In genomic region chr9:73157811-73158210, GRCh38 we compare ENCODE assay signal across 13 cellular contexts. TPM values are rescaled to one million over a fixed set of nuclear protein-coding genes. Genes with fewer than 3 reads are reported as not detected.
DNase-seq lines count a peak whose midpoint lies in the region; ATAC-seq and TF ChIP-seq lines count a peak whose summit lies in the region.
"Had no signal": no experiment of that assay in that cellular context is flagged by ENCODE, and none has a peak within 500 bp of the region (broad histone marks: within the 10 kb centered on the region; RNA-seq: fewer than 3 reads in every experiment).

No MANE protein-coding gene starts in this region.

- peak overlapping the region; percentile 58 to 64 for H3K27ac Mint-ChIP-seq in activated naive CD4-positive, alpha-beta T cell treated with anti-CD3 and anti-CD28 coated beads, Interleukin-2, amount 50 U/mL, for 72 hours
- H3K27ac Mint-ChIP-seq in naive thymus-derived CD4-positive, alpha-beta T cell, result peak overlapping the region; percentile 3 to 76 (median 58)
- no peak overlapping the region for H3K27ac Mint-ChIP-seq in endodermal cell

- ATAC-seq in activated naive CD4-positive, alpha-beta T cell treated with anti-CD3 and anti-CD28 coated beads, Interleukin-2, amount 50 U/mL, for 72 hours, result peak in 1 of 2 donors; percentile 28
- ATAC-seq in naive thymus-derived CD4-positive, alpha-beta T cell, result no peak
- ATAC-seq: gastroesophageal sphincter had no signal

- H3K27ac ChIP-seq in GM23248 (peak overlapping the region; percentile 34), endodermal cell (ENCODE audit: low read depth, low read length) (no peak overlapping the region)
- peak overlapping the region; percentile 2 for H3K27ac ChIP-seq in naive thymus-derived CD4-positive, alpha-beta T cell (ENCODE audit: low read depth, low read length)
- H3K27ac ChIP-seq: colonic mucosa had no signal

- H3K4me2 ChIP-seq in GM23248 (ENCODE audit: unreplicated experiment), result peak overlapping the region; percentile 89

- H3K9me3 ChIP-seq in GM23248 (ENCODE audit: low read depth) (no peaks in the 10 kb centered on the region), endodermal cell (ENCODE audit: control insufficient read depth, low read length) (no peaks in the 10 kb centered on the region)
- H3K9me3 ChIP-seq in naive thymus-derived CD4-positive, alpha-beta T cell (ENCODE audit: control insufficient read depth in 2 of 3, low read length in 3 of 3), result no peaks in the 10 kb centered on the region
- H3K9me3 ChIP-seq: colonic mucosa, gastroesophageal sphincter, spleen had no signal

- H3K36me3 Mint-ChIP-seq in activated naive CD4-positive, alpha-beta T cell treated with anti-CD3 and anti-CD28 coated beads, Interleukin-2, amount 50 U/mL, for 72 hours, result peaks cover 5 to 26% of the 10 kb centered on the region in 2 donors
- H3K36me3 Mint-ChIP-seq in naive thymus-derived CD4-positive, alpha-beta T cell, result peaks cover 0 to 55% (median 39%) of the 10 kb centered on the region in 5 donors
- H3K36me3 Mint-ChIP-seq in endodermal cell (ENCODE audit: low read depth), result no peaks in the 10 kb centered on the region

- H3K9me3 Mint-ChIP-seq in activated naive CD4-positive, alpha-beta T cell treated with anti-CD3 and anti-CD28 coated beads, Interleukin-2, amount 50 U/mL, for 72 hours, result no peaks in the 10 kb centered on the region
- H3K9me3 Mint-ChIP-seq in naive thymus-derived CD4-positive, alpha-beta T cell, result peaks cover 0 to 2% (median 0%) of the 10 kb centered on the region in 11 donors
- no peaks in the 10 kb centered on the region for H3K9me3 Mint-ChIP-seq in endodermal cell

- peak overlapping the region in 9 of 10 donors; percentile 38 to 84 (median 61) for H3K4me3 Mint-ChIP-seq in naive thymus-derived CD4-positive, alpha-beta T cell
- no peak overlapping the region for H3K4me3 Mint-ChIP-seq in endodermal cell

- in situ Hi-C loops in GM23248 (cut with MboI), result no loop called here

- peaks cover 39 to 84% (median 71%) of the 10 kb centered on the region in 7 donors for H3K4me1 Mint-ChIP-seq in naive thymus-derived CD4-positive, alpha-beta T cell
- H3K4me1 Mint-ChIP-seq in endodermal cell, result peaks cover 4% of the 10 kb centered on the region

- no peak for TF ChIP-seq POLR2A in lower leg skin (IDR thresholded peaks at IDR 0.05)

- peaks cover 74% of the 10 kb centered on the region for H3F3A ChIP-seq in GM23248 (ENCODE audit: insufficient read depth)

- 20 to 38% methylated on average over 2 of the region's 2 CpGs for WGBS in GM23248 (ENCODE audit: low coverage in 1 of 2, low lambda C conversion rate in 2 of 2, missing lambda C conversion rate in 2 of 2), 2 experiments
- 86 to 100% methylated on average over 1 to 2 of the region's 2 CpGs for WGBS in endodermal cell (ENCODE audit: insufficient coverage in 1 of 2, insufficient read length in 1 of 2), 2 experiments
- 44 to 50% methylated on average over 2 of the region's 2 CpGs for WGBS in lower leg skin, 2 donors

- TF ChIP-seq CTCF in AG10803 (conservative IDR thresholded peaks at IDR 0.05; ENCODE audit: low read length) (no peak), GM10266 (IDR thresholded peaks at IDR 0.05; ENCODE audit: control insufficient read depth, insufficient read depth, low read depth, missing control alignments) (no peak), endodermal cell (conservative IDR thresholded peaks at IDR 0.05) (no peak), lower leg skin (IDR thresholded peaks at IDR 0.05) (no peak)

- DNase-seq in AG10803 (ENCODE audit: low read depth) (peak; percentile 37), GM23248 (peak; percentile 53), GM10266 (ENCODE audit: extremely low spot score) (no peak), endodermal cell (no peak), lower leg skin (ENCODE audit: low spot score in 2 of 2) (no peak)
- no peak for DNase-seq in activated naive CD4-positive, alpha-beta T cell treated with anti-CD3 and anti-CD28 coated beads, Interleukin-2, amount 50 U/mL, for 72 hours (ENCODE audit: low spot score in 2 of 2)
- no peak for DNase-seq in naive thymus-derived CD4-positive, alpha-beta T cell
- DNase-seq in stimulated activated naive CD4-positive, alpha-beta T cell treated with Interleukin-2 at 50 U/mL for 16 hours (lab: John Stamatoyannopoulos, UW), result no peak
- DNase-seq: activated gamma-delta T cell, colonic mucosa, MV-4-11, spleen had no signal

- intact Hi-C loops in naive thymus-derived CD4-positive, alpha-beta T cell (cut with micrococcal nuclease), result loop anchor here (1.0 to 10.0 kb wide), 9 partner anchors 9 to 1927 kb away; partner anchors contain the start of genes CARNMT1 (in 2 of the 2), C9orf40 (in 1 of the 2), CEMIP2 (in 1 of the 2) and NMRK1 (in 1 of the 2)
- intact Hi-C loops in lower leg skin (cut with DNase I; ENCODE audit: low total_unique reads), result no loop called here

- H3K36me3 ChIP-seq in GM23248 (ENCODE audit: low read depth), result peaks cover 73% of the 10 kb centered on the region
- peaks cover 16 to 33% (median 21%) of the 10 kb centered on the region in 3 experiments for H3K36me3 ChIP-seq in naive thymus-derived CD4-positive, alpha-beta T cell (ENCODE audit: control insufficient read depth in 2 of 3, insufficient read depth in 3 of 3, low read length in 3 of 3)
- no peaks in the 10 kb centered on the region for H3K36me3 ChIP-seq in endodermal cell (ENCODE audit: control insufficient read depth, insufficient read depth, low read length)
- H3K36me3 ChIP-seq: colonic mucosa had no signal

- peaks cover 39% of the 10 kb centered on the region for H4K20me1 ChIP-seq in GM23248 (ENCODE audit: insufficient read depth)

- POLR2A ChIA-PET in naive thymus-derived CD4-positive, alpha-beta T cell (lab: Charles Lee), result interaction anchor here (1.4 kb wide), 1 partner anchor 30 kb away, joined by 3 read pairs; no protein-coding TSS in a partner anchor

- H3K9ac ChIP-seq in GM23248 (peak overlapping the region; percentile 23; the same call in 1 of the 2 replicates), endodermal cell (ENCODE audit: extremely low read depth, low read length, poor library complexity, severe bottlenecking) (no peak overlapping the region)

- H3K4me3 ChIP-seq in AG10803 (ENCODE audit: low read length) (no peak overlapping the region), GM23248 (peak overlapping the region; percentile 34; the same call in 1 of the 2 replicates), endodermal cell (ENCODE audit: low read length) (no peak overlapping the region), lower leg skin (ENCODE audit: low read depth, poor library complexity, severe bottlenecking) (no peak overlapping the region)
- no peak overlapping the region for H3K4me3 ChIP-seq in naive thymus-derived CD4-positive, alpha-beta T cell (ENCODE audit: low read length)
- H3K4me3 ChIP-seq: colonic mucosa, gastroesophageal sphincter, spleen had no signal

- CTCF ChIA-PET in naive thymus-derived CD4-positive, alpha-beta T cell (lab: Charles Lee), result interaction anchor here (1.9 kb wide), 1 partner anchor 50 kb away, joined by 6 read pairs; no protein-coding TSS in a partner anchor

- H3K9me2 ChIP-seq in GM23248 (ENCODE audit: insufficient read depth), result no peaks in the 10 kb centered on the region

- H3K4me1 ChIP-seq in GM23248 (ENCODE audit: insufficient read depth) (peaks cover 44% of the 10 kb centered on the region), endodermal cell (ENCODE audit: control insufficient read depth, insufficient read depth, low read length) (no peaks in the 10 kb centered on the region)
- H3K4me1 ChIP-seq in naive thymus-derived CD4-positive, alpha-beta T cell (ENCODE audit: control insufficient read depth in 2 of 2, insufficient read depth in 2 of 2, low read length in 2 of 2), result peaks cover 28 to 41% of the 10 kb centered on the region in 2 donors
- H3K4me1 ChIP-seq: colonic mucosa had no signal

- no peak overlapping the region for H2AFZ ChIP-seq in GM23248

- H3K79me2 ChIP-seq in GM23248 (ENCODE audit: insufficient read depth), result peaks cover 100% of the 10 kb centered on the region

- H3K27me3 ChIP-seq in GM23248 (replicated peaks; ENCODE audit: insufficient read depth), result no peaks in the 10 kb centered on the region
- no peaks in the 10 kb centered on the region for H3K27me3 ChIP-seq in naive thymus-derived CD4-positive, alpha-beta T cell (ENCODE audit: control insufficient read depth in 2 of 2, insufficient read depth in 2 of 2, low read length in 2 of 2)
- no peaks in the 10 kb centered on the region for H3K27me3 ChIP-seq in endodermal cell (ENCODE audit: control insufficient read depth, insufficient read depth, low read length, poor library complexity, severe bottlenecking)
- H3K27me3 ChIP-seq: colonic mucosa, gastroesophageal sphincter, spleen had no signal

- H3K27me3 Mint-ChIP-seq in naive thymus-derived CD4-positive, alpha-beta T cell, result no peaks in the 10 kb centered on the region
- no peaks in the 10 kb centered on the region for H3K27me3 Mint-ChIP-seq in endodermal cell (ENCODE audit: insufficient read depth)

RNA-seq across cellular contexts. Expression of gene ANXA1, which starts 6.1 kb away (rescaled TPM):
- total RNA-seq in GM23248 (2014; rRNA removed; shearing (Covaris generic)), result 986 and 1,002 TPM in 2 replicates
- 1,010 and 1,013 TPM in 2 replicates for polyA plus RNA-seq in GM23248 (2016; fragmentation: Nextera tagmentation; extraction: Ambion mirVana)
- total RNA-seq in activated naive CD4-positive, alpha-beta T cell treated with anti-CD3 and anti-CD28 coated beads, Interleukin-2, amount 50 U/mL, for 72 hours, result 10 to 100 TPM; 13.9 to 63.1 TPM
- total RNA-seq in naive thymus-derived CD4-positive, alpha-beta T cell, result 100 to 1,000 TPM in 3 of 5 experiments, 10 to 100 TPM in 2; 90.2 to 649 (median 145) TPM
- polyA plus RNA-seq in naive thymus-derived CD4-positive, alpha-beta T cell, result 100 to 1,000 TPM; 102 to 163 TPM
- total RNA-seq in endodermal cell (1 to 10 TPM in 1 of 2 donors, under 1 TPM in 1; 0.82 to 8.9 TPM), lower leg skin (100 to 1,000 TPM; 146 to 284 (median 173) TPM)
- 23.5 TPM for polyA plus RNA-seq in endodermal cell (2013, experiment 1 of 2)
- 37.4 TPM for polyA plus RNA-seq in endodermal cell (2013, experiment 2 of 2)

Comparison
In these comparisons a context has a peak if more than half of its experiments do, and no peak if none do; other contexts are left out.
1. DNase-seq: peak in AG10803 (single experiment) and GM23248 (single experiment); none in activated naive CD4-positive, alpha-beta T cell treated with anti-CD3 and anti-CD28 coated beads, Interleukin-2, amount 50 U/mL, for 72 hours (0 of 2), naive thymus-derived CD4-positive, alpha-beta T cell (0 of 9), GM10266 (single experiment), endodermal cell (single experiment), lower leg skin (0 of 2) and stimulated activated naive CD4-positive, alpha-beta T cell treated with Interleukin-2 at 50 U/mL for 16 hours (single experiment).